10 cellular contexts compared by ENCODE assay signal in genomic region chr11:124876818-124877630, GRCh38. TPM values are rescaled to one million over a fixed set of nuclear protein-coding genes. Genes with fewer than 3 reads are reported as not detected.
DNase-seq lines count a peak whose midpoint lies in the region; ATAC-seq and TF ChIP-seq lines count a peak whose summit lies in the region.
"Had no signal": no experiment of that assay in that cellular context is flagged by ENCODE, and none has a peak within 500 bp of the region (broad histone marks: within the 10 kb centered on the region; RNA-seq: fewer than 3 reads in every experiment).

No MANE protein-coding gene starts in this region.

- peak overlapping the region; percentile 88 for H3K4me3 Mint-ChIP-seq in activated naive CD4-positive, alpha-beta T cell treated with anti-CD3 and anti-CD28 coated beads, Interleukin-2, amount 50 U/mL, for 24 hours
- H3K4me3 Mint-ChIP-seq in MCF 10A (ENCODE audit: unreplicated experiment): peak overlapping the region; percentile 96

- no peak overlapping the region for H2BK15ac ChIP-seq in mesendoderm (replicated peaks; ENCODE audit: low read depth)

- H3K4ac ChIP-seq in mesendoderm (ENCODE audit: low read depth, low read length): no peak overlapping the region

- no peaks in the 10 kb centered on the region for H3K9me3 Mint-ChIP-seq in activated naive CD4-positive, alpha-beta T cell treated with anti-CD3 and anti-CD28 coated beads, Interleukin-2, amount 50 U/mL, for 24 hours
- no peaks in the 10 kb centered on the region for H3K9me3 Mint-ChIP-seq in MCF 10A (ENCODE audit: unreplicated experiment)

- peak overlapping the region; percentile 77 for H4K8ac ChIP-seq in mesendoderm (ENCODE audit: low read depth, low read length)

- ATAC-seq in upper lobe of right lung (no peak), GM19023 (IDR thresholded peaks at IDR 0.05; ENCODE audit: unreplicated experiment) (no peak)

- peaks cover 22% of the 10 kb centered on the region for H3K4me1 Mint-ChIP-seq in activated naive CD4-positive, alpha-beta T cell treated with anti-CD3 and anti-CD28 coated beads, Interleukin-2, amount 50 U/mL, for 24 hours
- peaks cover 23% of the 10 kb centered on the region for H3K4me1 Mint-ChIP-seq in MCF 10A (ENCODE audit: insufficient read depth, unreplicated experiment)

- peak overlapping the region; percentile 34 for H3K4me2 ChIP-seq in mesendoderm (ENCODE audit: low read length)

- no CpG with 5 or more reads among the region's 30 CpGs for WGBS in mesendoderm (ENCODE audit: extremely low coverage, insufficient coverage, low lambda C conversion rate)

- H3K27me3 Mint-ChIP-seq in activated naive CD4-positive, alpha-beta T cell treated with anti-CD3 and anti-CD28 coated beads, Interleukin-2, amount 50 U/mL, for 24 hours: peaks cover 14% of the 10 kb centered on the region
- H3K27me3 Mint-ChIP-seq in MCF 10A (ENCODE audit: insufficient read depth, unreplicated experiment): peaks cover 18% of the 10 kb centered on the region

- no peak overlapping the region for H2BK120ac ChIP-seq in mesendoderm (ENCODE audit: low read depth, low read length)

- no peak for DNase-seq in activated naive CD4-positive, alpha-beta T cell (lab: John Stamatoyannopoulos, UW)
- DNase-seq in MCF 10A (ENCODE audit: unreplicated experiment) (peak; percentile 20), mesendoderm (no peak), upper lobe of right lung (peak; percentile 71), NCI-H1048 (lab: John Stamatoyannopoulos, UW) (no peak), NCI-H187 (lab: John Stamatoyannopoulos, UW) (no peak)

- no peaks in the 10 kb centered on the region for H3K9me3 ChIP-seq in upper lobe of right lung

- no peaks in the 10 kb centered on the region for H3K4me1 ChIP-seq in mesendoderm (ENCODE audit: control insufficient read depth, low read depth, low read length)
- peaks cover 6% of the 10 kb centered on the region for H3K4me1 ChIP-seq in upper lobe of right lung

- no peaks in the 10 kb centered on the region for H3K79me1 ChIP-seq in mesendoderm (ENCODE audit: low read length)

- TF ChIP-seq CTCF in MCF 10A (IDR thresholded peaks at IDR 0.05; ENCODE audit: unreplicated experiment) (no peak), upper lobe of right lung (IDR thresholded peaks at IDR 0.05) (no peak)

- H3K27ac Mint-ChIP-seq in activated naive CD4-positive, alpha-beta T cell treated with anti-CD3 and anti-CD28 coated beads, Interleukin-2, amount 50 U/mL, for 24 hours: peak overlapping the region; percentile 68
- peak overlapping the region; percentile 95 for H3K27ac Mint-ChIP-seq in MCF 10A (ENCODE audit: low read depth, unreplicated experiment)

- H3K79me2 ChIP-seq in mesendoderm (ENCODE audit: control insufficient read depth, insufficient read depth, low read length): no peaks in the 10 kb centered on the region

- H3K36me3 ChIP-seq in mesendoderm (ENCODE audit: control insufficient read depth, insufficient read depth, low read length): no peaks in the 10 kb centered on the region
- no peaks in the 10 kb centered on the region for H3K36me3 ChIP-seq in upper lobe of right lung

- H3K27ac ChIP-seq in mesendoderm (ENCODE audit: low read depth, low read length) (no peak overlapping the region), upper lobe of right lung (peak overlapping the region; percentile 93)

- H3K9ac ChIP-seq in mesendoderm (ENCODE audit: low read length): peak overlapping the region; percentile 25

- no peak overlapping the region for H3K18ac ChIP-seq in mesendoderm (ENCODE audit: low read length)

- TSS peak; percentile 77 for BruUV-seq in MCF 10A (replicated peaks; lab: Mats Ljungman, UMichigan)

- peak overlapping the region; percentile 6 for H3K56ac ChIP-seq in mesendoderm (ENCODE audit: low read length)

- no peak overlapping the region for H3K4me3 ChIP-seq in mesendoderm (ENCODE audit: low read length)
- peak overlapping the region; percentile 69 for H3K4me3 ChIP-seq in upper lobe of right lung

- no peaks in the 10 kb centered on the region for H3K36me3 Mint-ChIP-seq in activated naive CD4-positive, alpha-beta T cell treated with anti-CD3 and anti-CD28 coated beads, Interleukin-2, amount 50 U/mL, for 24 hours
- H3K36me3 Mint-ChIP-seq in MCF 10A (ENCODE audit: insufficient read depth, unreplicated experiment): no peaks in the 10 kb centered on the region

- H2AK5ac ChIP-seq in mesendoderm (ENCODE audit: low read length): no peak overlapping the region

- POLR2A ChIA-PET in MCF 10A (lab: Yijun Ruan, JAX): interaction anchor here (0.6 to 2.1 kb wide), 13 partner anchors 11 to 1815 kb away, joined by 3 to 36 read pairs (median 4); partner anchors contain the start of genes CCDC15, MSANTD2, ROBO4 and SIAE

- no peak overlapping the region for H3K23ac ChIP-seq in mesendoderm (ENCODE audit: low read length)

- no peak overlapping the region for H4K5ac ChIP-seq in mesendoderm (ENCODE audit: low read length)

- H2BK5ac ChIP-seq in mesendoderm (ENCODE audit: low read length): no peak overlapping the region

- intact Hi-C loops in MCF 10A (cut with micrococcal nuclease) (loop anchor here (1.0 kb wide), 2 partner anchors 21 to 77 kb away; partner anchors contain the start of gene CCDC15), upper lobe of right lung (cut with DNase I) (no loop called here)

- H3K27me3 ChIP-seq in mesendoderm (ENCODE audit: insufficient read depth, low read length, poor library complexity): no peaks in the 10 kb centered on the region
- H3K27me3 ChIP-seq in upper lobe of right lung: peaks cover 13% of the 10 kb centered on the region

- CTCF ChIA-PET in MCF 10A (lab: Yijun Ruan, JAX): interaction anchor here (0.6 to 2.1 kb wide), 34 partner anchors 8 to 1259 kb away, joined by 3 to 20 read pairs (median 5); partner anchors contain the start of genes CCDC15, ROBO3 and ROBO4

RNA-seq across cellular contexts. Expression of gene ROBO3, which starts 11.8 kb away (rescaled TPM):
- total RNA-seq in MCF 10A (2022) (104 and 117 TPM in 2 replicates), upper lobe of right lung (12.6 TPM)
- polyA plus RNA-seq in mesendoderm (2013, experiment 1 of 2): 7.8 TPM
- polyA plus RNA-seq in mesendoderm (2013, experiment 2 of 2): 7.7 TPM

RNA-seq across cellular contexts. Expression of gene ROBO4, which starts 20.6 kb away (rescaled TPM):
- total RNA-seq in MCF 10A (2022) (10.6 and 14.2 TPM in 2 replicates), upper lobe of right lung (75.0 TPM)
- not detected for polyA plus RNA-seq in mesendoderm (2013, experiment 1 of 2)
- polyA plus RNA-seq in mesendoderm (2013, experiment 2 of 2): not detected
- total RNA-seq: NCI-H460 had no signal

RNA-seq across cellular contexts. Expression of gene HEPN1, which starts 42.0 kb away (rescaled TPM):
- total RNA-seq in MCF 10A (2022) (not detected in 2 replicates), upper lobe of right lung (not detected)
- polyA plus RNA-seq in mesendoderm (2013, experiment 1 of 2): not detected
- polyA plus RNA-seq in mesendoderm (2013, experiment 2 of 2): not detected
- total RNA-seq: myocyte, NCI-H460 had no signal

RNA-seq across cellular contexts. Expression of gene HEPACAM, which starts 58.8 kb away (rescaled TPM):
- total RNA-seq in MCF 10A (2022): not detected in 2 replicates
- polyA plus RNA-seq in mesendoderm (2013, experiment 1 of 2): not detected
- polyA plus RNA-seq in mesendoderm (2013, experiment 2 of 2): 0.01 TPM
- total RNA-seq in upper lobe of right lung: 0.14 TPM
- total RNA-seq: myocyte, NCI-H460 had no signal

Comparison
In these comparisons a context has a peak if more than half of its experiments do, and no peak if none do; other contexts are left out.
1. DNase-seq: peak in MCF 10A (single experiment) and upper lobe of right lung (single experiment); none in activated naive CD4-positive, alpha-beta T cell (0 of 4), mesendoderm (single experiment), NCI-H1048 (single experiment) and NCI-H187 (0 of 2).